Comparison of ENCODE assay signal across 8 cellular contexts in the genomic region with DNA sequence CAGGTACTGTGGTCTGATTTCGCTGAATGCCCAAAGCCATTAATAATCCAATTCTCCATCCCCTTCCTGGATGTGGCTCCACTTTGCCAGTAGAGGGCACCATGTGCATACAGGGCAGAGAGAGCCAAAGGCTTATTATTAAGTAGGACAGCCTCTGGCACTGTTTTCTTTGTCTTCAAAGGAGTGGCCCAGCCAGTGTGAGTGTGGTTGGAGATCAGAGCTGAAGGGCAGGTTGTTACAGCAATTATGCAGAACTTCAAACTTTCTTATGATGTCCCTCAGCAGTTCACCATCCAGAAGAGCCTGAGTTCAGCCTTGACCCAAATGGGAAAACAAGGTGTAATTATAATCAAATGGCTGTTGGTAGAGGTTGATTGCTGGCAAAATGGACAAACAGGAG. TPM values are rescaled to one million over a fixed set of nuclear protein-coding genes. Genes with fewer than 3 reads are reported as not detected.
DNase-seq lines count a peak whose midpoint lies in the region; FAIRE-seq and TF ChIP-seq lines count a peak whose summit lies in the region.

No MANE protein-coding gene starts in this region.

- H3K4me3 ChIP-seq in GM23248 (no peak overlapping the region), KMS-11 (IDR thresholded peaks at IDR 0.05; ENCODE audit: insufficient read depth, low read depth, low read length) (no peak overlapping the region), trophoblast cell (ENCODE audit: low read depth, low read length) (no peak overlapping the region)

- 32 to 60% methylated on average over 1 of the region's 1 CpG for WGBS in GM23248 (ENCODE audit: low coverage in 1 of 2, low lambda C conversion rate in 2 of 2, missing lambda C conversion rate in 2 of 2), 2 experiments
- WGBS in trophoblast cell (ENCODE audit: extremely low coverage, insufficient coverage, insufficient read length): no CpG with 5 or more reads among the region's 1 CpG

- H3K9me3 ChIP-seq in GM23248 (ENCODE audit: low read depth): no peaks in the 10 kb centered on the region
- H3K9me3 ChIP-seq in trophoblast cell (ENCODE audit: insufficient read depth, low read depth, low read length): no peaks in the 10 kb centered on the region

- H3K9ac ChIP-seq in GM23248: no peak overlapping the region
- H3K9ac ChIP-seq in KMS-11: no peak overlapping the region
- no peak overlapping the region for H3K9ac ChIP-seq in trophoblast cell (ENCODE audit: low read length)

- no peak overlapping the region for H3K4ac ChIP-seq in trophoblast cell (ENCODE audit: low read depth, low read length)

- H3K4me2 ChIP-seq in GM23248 (ENCODE audit: unreplicated experiment) (no peak overlapping the region), KMS-11 (no peak overlapping the region), trophoblast cell (ENCODE audit: low read length) (no peak overlapping the region)

- no peaks in the 10 kb centered on the region for H3K79me2 ChIP-seq in GM23248 (ENCODE audit: insufficient read depth)
- H3K79me2 ChIP-seq in KMS-11 (ENCODE audit: insufficient read depth, low read depth): no peaks in the 10 kb centered on the region
- no peaks in the 10 kb centered on the region for H3K79me2 ChIP-seq in trophoblast cell (ENCODE audit: control insufficient read depth, insufficient read depth, low read length, poor library complexity)

- H2BK12ac ChIP-seq in trophoblast cell (ENCODE audit: low read length): no peak overlapping the region

- no peaks in the 10 kb centered on the region for H3K9me2 ChIP-seq in GM23248 (ENCODE audit: insufficient read depth)

- H2BK5ac ChIP-seq in trophoblast cell (ENCODE audit: low read depth, low read length, poor library complexity): no peak overlapping the region

- H4K91ac ChIP-seq in trophoblast cell (ENCODE audit: low read depth, low read length): no peak overlapping the region

- no peak overlapping the region for H3K14ac ChIP-seq in trophoblast cell (ENCODE audit: low read length)

- DNase-seq in GM03348 (ENCODE audit: low spot score) (peak; percentile 79), GM23248 (peak; percentile 84), RCC 7860 (ENCODE audit: low spot score) (peak; percentile 58), foreskin melanocyte (peak; percentile 65), trophoblast cell (peak; percentile 59 to 88), cerebellar nuclear complex (lab: John Stamatoyannopoulos, UW) (no peak)
- DNase-seq in activated effector memory CD4-positive, alpha-beta T cell treated with anti-CD3 and anti-CD28 coated beads, Interleukin-2, amount 50 U/mL, for 16 hours: peak; percentile 83

- H3K79me1 ChIP-seq in trophoblast cell (ENCODE audit: low read length): no peaks in the 10 kb centered on the region

- no peaks in the 10 kb centered on the region for H3K36me3 ChIP-seq in GM23248 (ENCODE audit: low read depth)
- no peaks in the 10 kb centered on the region for H3K36me3 ChIP-seq in KMS-11 (ENCODE audit: insufficient read depth)
- H3K36me3 ChIP-seq in trophoblast cell (ENCODE audit: control insufficient read depth in 1 of 2, insufficient read depth in 2 of 2, low read length in 2 of 2): no peaks in the 10 kb centered on the region

- H4K12ac ChIP-seq in trophoblast cell (ENCODE audit: low read depth, low read length): no peak overlapping the region

- no peak overlapping the region for H3K23ac ChIP-seq in trophoblast cell (ENCODE audit: low read length)

- no peak overlapping the region for H3K18ac ChIP-seq in trophoblast cell (ENCODE audit: low read length)

- no peaks in the 10 kb centered on the region for H3F3A ChIP-seq in GM23248 (ENCODE audit: insufficient read depth)

- no peaks in the 10 kb centered on the region for H3K4me1 ChIP-seq in GM23248 (ENCODE audit: insufficient read depth)
- H3K4me1 ChIP-seq in KMS-11 (ENCODE audit: low read depth, poor library complexity, severe bottlenecking): peaks cover 10% of the 10 kb centered on the region
- no peaks in the 10 kb centered on the region for H3K4me1 ChIP-seq in trophoblast cell (ENCODE audit: control insufficient read depth in 1 of 2, insufficient read depth in 2 of 2, low read length in 2 of 2)

- H2AFZ ChIP-seq in GM23248 (no peak overlapping the region), KMS-11 (ENCODE audit: low read depth) (peak overlapping the region; percentile 57; the same call in 1 of the 2 replicates), trophoblast cell (ENCODE audit: insufficient read depth, low read length, poor library complexity) (no peak overlapping the region)

- in situ Hi-C loops in GM23248 (cut with MboI): loop anchor here (10.0 to 25.0 kb wide), 2 partner anchors 208 to 455 kb away; no protein-coding TSS in a partner anchor

- no peak overlapping the region for H2AK5ac ChIP-seq in trophoblast cell (ENCODE audit: low read length)

- H4K20me1 ChIP-seq in GM23248 (ENCODE audit: insufficient read depth) (no peaks in the 10 kb centered on the region), KMS-11 (ENCODE audit: insufficient read depth) (no peaks in the 10 kb centered on the region)

- H2BK120ac ChIP-seq in trophoblast cell (ENCODE audit: insufficient read depth, low read length, poor library complexity): no peak overlapping the region

- TF ChIP-seq CTCF in KMS-11 (conservative IDR thresholded peaks at IDR 0.05; ENCODE audit: low read depth, low read length): peak; percentile 91

- peak; percentile 81 for FAIRE-seq in RCC 7860 (lab: Jason Lieb, UNC)

- H3K27me3 ChIP-seq in GM23248 (replicated peaks; ENCODE audit: insufficient read depth) (no peaks in the 10 kb centered on the region), KMS-11 (ENCODE audit: insufficient read depth, low read depth) (no peaks in the 10 kb centered on the region), trophoblast cell (ENCODE audit: insufficient read depth, low read length) (no peaks in the 10 kb centered on the region)

- no peak overlapping the region for H4K8ac ChIP-seq in trophoblast cell (ENCODE audit: low read depth, low read length)

- H3K27ac ChIP-seq in GM23248 (no peak overlapping the region), KMS-11 (no peak overlapping the region), trophoblast cell (ENCODE audit: low read depth, low read length) (no peak overlapping the region)

RNA-seq across cellular contexts. Expression of gene CEMIP2, which starts 38.6 kb away (rescaled TPM):
- total RNA-seq in GM23248 (2014; rRNA removed; shearing (Covaris generic)): 29.3 and 40.4 TPM in 2 replicates
- polyA plus RNA-seq in GM23248 (2016; fragmentation: Nextera tagmentation; extraction: Ambion mirVana): 11.5 and 12.7 TPM in 2 replicates
- polyA plus RNA-seq in trophoblast cell (2013): 162 and 163 TPM in 2 replicates

Comparison
In these comparisons a context has a peak if more than half of its experiments do, and no peak if none do; other contexts are left out.
1. DNase-seq: peak in GM03348 (single experiment), GM23248 (single experiment), RCC 7860 (single experiment), activated effector memory CD4-positive, alpha-beta T cell treated with anti-CD3 and anti-CD28 coated beads, Interleukin-2, amount 50 U/mL, for 16 hours (single experiment), foreskin melanocyte (single experiment) and trophoblast cell (2 of 2); none in cerebellar nuclear complex (0 of 2).